In genomic region chr6:38973178-38974057, GRCh38 we compare ENCODE assay signal across 8 cellular contexts.
DNase-seq lines count a peak whose midpoint lies in the region; ATAC-seq and TF ChIP-seq lines count a peak whose summit lies in the region.

No MANE protein-coding gene starts in this region.

- no peaks in the 10 kb centered on the region for H3K36me3 ChIP-seq in lower lobe of right lung

- TF ChIP-seq CTCF in 22Rv1 (IDR thresholded peaks at IDR 0.05) (peak; percentile 91), lower lobe of right lung (IDR thresholded peaks at IDR 0.05) (peak; percentile 59)

- H3K27me3 ChIP-seq in lower lobe of right lung (ENCODE audit: low read depth) = no peaks in the 10 kb centered on the region

- in situ Hi-C loops in G401 (cut with HindIII; ENCODE audit: low sequenced_read_pairs) = no loop called here

- peak; percentile 40 for DNase-seq in G401 (ENCODE audit: low spot score)
- DNase-seq in LHCN-M2 (ENCODE audit: low read depth) = peak; percentile 59
- peak; percentile 92 for DNase-seq in RKO (ENCODE audit: low spot score)
- peak; percentile 74 for DNase-seq in dermis blood vessel endothelial cell
- no peak for DNase-seq in lower lobe of right lung

- no peaks in the 10 kb centered on the region for H3K4me1 ChIP-seq in lower lobe of right lung

- H3K9me3 ChIP-seq in lower lobe of right lung = no peaks in the 10 kb centered on the region

- H3K4me3 ChIP-seq in lower lobe of right lung = no peak overlapping the region

- ATAC-seq in lower lobe of right lung (peak; percentile 69 to 73), HG03045 (IDR thresholded peaks at IDR 0.05; ENCODE audit: unreplicated experiment) (no peak), GM19455 (IDR thresholded peaks at IDR 0.05; ENCODE audit: unreplicated experiment) (no peak)

- intact Hi-C loops in lower lobe of right lung (cut with DNase I) = no loop called here

- H3K27ac ChIP-seq in 22Rv1 (peak overlapping the region; percentile 73; the same call in 1 of the 2 replicates), lower lobe of right lung (no peak overlapping the region)

Comparison
In these comparisons a context has a peak if more than half of its experiments do, and no peak if none do; other contexts are left out.
1. ATAC-seq: peak in lower lobe of right lung (2 of 2); none in HG03045 (single experiment) and GM19455 (single experiment).